17 cellular contexts compared by ENCODE assay signal in genomic region chr16:61581417-61582046, GRCh38.
A peak's percentile ranks its signal among the peaks of the same experiment; 100 is the strongest.
DNase-seq lines count a peak whose midpoint lies in the region; ATAC-seq, FAIRE-seq and TF ChIP-seq lines count a peak whose summit lies in the region.
"Had no signal": no experiment of that assay in that cellular context is flagged by ENCODE, and none has a peak within 500 bp of the region (broad histone marks: within the 10 kb centered on the region; RNA-seq: fewer than 3 reads in every experiment).

No MANE protein-coding gene starts in this region.

- H2BK12ac ChIP-seq in H1 (ENCODE audit: low read depth, low read length): no peak overlapping the region
- H2BK12ac ChIP-seq in neuronal stem cell (ENCODE audit: low read length): no peak overlapping the region

- peaks cover 12% of the 10 kb centered on the region for H3K9me3 Mint-ChIP-seq in activated CD4-positive, alpha-beta T cell treated with anti-CD3 and anti-CD28 coated beads, Interleukin-2, amount 10 ng/mL, durations not matched to agents 7 days and 5 days
- H3K9me3 Mint-ChIP-seq: H9 had no signal

- no peaks in the 10 kb centered on the region for H3K4me1 ChIP-seq in right cardiac atrium (ENCODE audit: control insufficient read depth, insufficient read depth, low read length)
- no peaks in the 10 kb centered on the region; a peak in 1 of 7 replicates for H3K4me1 ChIP-seq in H1 (replicated peaks in 1 of 4; ENCODE audit: control insufficient read depth in 3 of 4, insufficient read depth in 4 of 4, low read length in 3 of 4)
- H3K4me1 ChIP-seq in neuronal stem cell (ENCODE audit: control insufficient read depth in 2 of 2, insufficient read depth in 1 of 2, low read depth in 1 of 2, low read length in 2 of 2): no peaks in the 10 kb centered on the region

- no peak for TF ChIP-seq EP300 in H1 (IDR thresholded peaks at IDR 0.05; ENCODE audit: borderline replicate concordance in 1 of 2, low read depth in 2 of 2, low read length in 2 of 2)

- no peak overlapping the region for H3K27ac Mint-ChIP-seq in activated CD4-positive, alpha-beta T cell treated with anti-CD3 and anti-CD28 coated beads, Interleukin-2, amount 10 ng/mL, durations not matched to agents 7 days and 5 days
- H3K27ac Mint-ChIP-seq: B cell; CD4-positive, alpha-beta T cell; H9 had no signal

- H3K4ac ChIP-seq in H1 (replicated peaks; ENCODE audit: insufficient read length, low read depth, low read length) (no peak overlapping the region), neuronal stem cell (ENCODE audit: low read length) (no peak overlapping the region)

- H3K27me3 ChIP-seq in right cardiac atrium (ENCODE audit: control insufficient read depth, insufficient read depth) (no peaks in the 10 kb centered on the region), H1 (replicated peaks in 1 of 4; ENCODE audit: control insufficient read depth in 3 of 4, extremely low read depth in 1 of 4, insufficient read depth in 3 of 4, low read length in 3 of 4) (no peaks in the 10 kb centered on the region), neuronal stem cell (ENCODE audit: control insufficient read depth in 3 of 3, insufficient read depth in 3 of 3, low read depth in 1 of 3, low read length in 3 of 3) (no peaks in the 10 kb centered on the region)

- DNase-seq in right cardiac atrium: peak in 2 of 3 donors; percentile 20 to 24
- no peak for DNase-seq in left ventricle myocardium superior
- DNase-seq in H1 (ENCODE audit: low read depth in 1 of 2, low spot score in 2 of 2): no peak
- no peak for DNase-seq in neuronal stem cell (ENCODE audit: low spot score)
- DNase-seq in SKM-1 treated with dmso at 0.1 percent for 144 hours (lab: John Stamatoyannopoulos, UW; ENCODE audit: unreplicated experiment): no peak
- DNase-seq in UCSD-AML1 (lab: John Stamatoyannopoulos, UW; ENCODE audit: unreplicated experiment): no peak
- no peak for DNase-seq in activated CD4-positive, alpha-beta T cell treated with anti-CD3 and anti-CD28 coated beads, Interleukin-2, amount 10 ng/mL, durations not matched to agents 7 days and 5 days
- DNase-seq: C1 segment of cervical spinal cord; Calu3; CD4-positive, alpha-beta T cell; DMS 273 treated with DMSO at 0.1 percent for 48 hours; GM23248; H9 had no signal

- CTCF ChIA-PET in H1 (lab: Charles Lee; ENCODE audit: partially characterized antibody): no interaction called here
- CTCF ChIA-PET in activated CD4-positive, alpha-beta T cell treated with anti-CD3 and anti-CD28 coated beads, Interleukin-2, amount 10 ng/mL, durations not matched to agents 7 days and 5 days (lab: Charles Lee): no interaction called here

- H3K4me3 ChIP-seq in right cardiac atrium (ENCODE audit: low read length): no peak overlapping the region
- H3K4me3 ChIP-seq in H1 (ENCODE audit: extremely low read depth in 1 of 4, insufficient read depth in 2 of 4, low read depth in 3 of 4, low read length in 4 of 4): no peak overlapping the region
- no peak overlapping the region for H3K4me3 ChIP-seq in neuronal stem cell (ENCODE audit: low read length in 2 of 2)
- H3K4me3 ChIP-seq: GM12878, GM23248 had no signal

- POLR2A ChIA-PET in H1 (lab: Charles Lee; ENCODE audit: partially characterized antibody): no interaction called here
- POLR2A ChIA-PET in activated CD4-positive, alpha-beta T cell treated with anti-CD3 and anti-CD28 coated beads, Interleukin-2, amount 10 ng/mL, durations not matched to agents 7 days and 5 days (lab: Charles Lee): no interaction called here

- 90% methylated on average over 24 of the region's 24 CpGs for WGBS in right cardiac atrium
- 90% methylated on average over 23 of the region's 24 CpGs; no CpG with 5 or more reads in 1 of the 2 experiments for WGBS in H1 (ENCODE audit: extremely low coverage in 1 of 2, insufficient coverage in 1 of 2, insufficient read length in 1 of 2, insufficient replicate concordance in 2 of 2, low coverage in 1 of 2, low lambda C conversion rate in 2 of 2, missing lambda C conversion rate in 1 of 2), 2 experiments
- WGBS in neuronal stem cell (ENCODE audit: extremely low coverage in 2 of 2, insufficient read length in 2 of 2, insufficient replicate concordance in 1 of 2), 2 donors: no CpG with 5 or more reads among the region's 24 CpGs

- no peak overlapping the region for H3K23ac ChIP-seq in H1 (ENCODE audit: insufficient read length)
- H3K23ac ChIP-seq in neuronal stem cell (ENCODE audit: low read depth, low read length, poor library complexity): no peak overlapping the region

- H4K91ac ChIP-seq in H1 (replicated peaks; ENCODE audit: insufficient read length, low read length) (no peak overlapping the region), neuronal stem cell (ENCODE audit: low read depth, low read length, poor library complexity) (no peak overlapping the region)

- H2AFZ ChIP-seq in H1 (ENCODE audit: low read length) (no peak overlapping the region), neuronal stem cell (ENCODE audit: low read length) (no peak overlapping the region)
- H2AFZ ChIP-seq: GM23248 had no signal

- no peak for FAIRE-seq in H1 (lab: Jason Lieb, UNC)
- FAIRE-seq: A204.1, GM12878, GM18507 had no signal

- no peak overlapping the region for H2BK120ac ChIP-seq in H1 (replicated peaks; ENCODE audit: low read depth, low read length)
- H2BK120ac ChIP-seq in neuronal stem cell (ENCODE audit: low read depth, low read length): no peak overlapping the region

- no peak overlapping the region for H2BK20ac ChIP-seq in H1 (ENCODE audit: low read length)

- no peaks in the 10 kb centered on the region for H3K4me1 Mint-ChIP-seq in activated CD4-positive, alpha-beta T cell treated with anti-CD3 and anti-CD28 coated beads, Interleukin-2, amount 10 ng/mL, durations not matched to agents 7 days and 5 days
- H3K4me1 Mint-ChIP-seq: B cell, H9 had no signal

- H2BK5ac ChIP-seq in H1 (ENCODE audit: low read depth, low read length) (no peak overlapping the region), neuronal stem cell (ENCODE audit: low read length) (no peak overlapping the region)

- intact Hi-C loops in right cardiac atrium (cut with DNase I): loop anchor here in 1 of 4 donors (10.0 kb wide), 1 partner anchor 63 kb away; no protein-coding TSS in a partner anchor
- intact Hi-C loops in left ventricle myocardium superior (cut with micrococcal nuclease): no loop called here

- TF ChIP-seq RAD21 in H1 (IDR thresholded peaks at IDR 0.05 in 1 of 2, conservative IDR thresholded peaks at IDR 0.05 in 1 of 2; ENCODE audit: low read depth in 2 of 2, low read length in 2 of 2): no peak

- no peaks in the 10 kb centered on the region for H3K36me3 Mint-ChIP-seq in activated CD4-positive, alpha-beta T cell treated with anti-CD3 and anti-CD28 coated beads, Interleukin-2, amount 10 ng/mL, durations not matched to agents 7 days and 5 days (ENCODE audit: low read depth)

- no peak for ATAC-seq in right cardiac atrium
- ATAC-seq in left ventricle myocardium superior: no peak
- ATAC-seq: GM12878 had no signal

- no peaks in the 10 kb centered on the region for H3K27me3 Mint-ChIP-seq in activated CD4-positive, alpha-beta T cell treated with anti-CD3 and anti-CD28 coated beads, Interleukin-2, amount 10 ng/mL, durations not matched to agents 7 days and 5 days
- H3K27me3 Mint-ChIP-seq: B cell; CD4-positive, alpha-beta T cell had no signal

- H4K5ac ChIP-seq in H1 (ENCODE audit: insufficient read length, low read depth, low read length): no peak overlapping the region

- H4K8ac ChIP-seq in H1 (ENCODE audit: extremely low read depth, insufficient read depth, low read length): peak overlapping the region; percentile 79; the same call in 1 of the 2 replicates
- no peak overlapping the region for H4K8ac ChIP-seq in neuronal stem cell (ENCODE audit: low read depth, low read length)

- H2BK15ac ChIP-seq in H1 (ENCODE audit: low read length): no peak overlapping the region
- H2BK15ac ChIP-seq in neuronal stem cell (ENCODE audit: low read length): no peak overlapping the region

- TF ChIP-seq CTCF in H1 (IDR thresholded peaks at IDR 0.05; ENCODE audit: control extremely low read depth in 1 of 3, insufficient read depth in 1 of 3, low read depth in 1 of 3, low read length in 3 of 3): no peak

- H4K20me1 ChIP-seq in H1 (replicated peaks in 1 of 2; ENCODE audit: control insufficient read depth in 1 of 2, insufficient read depth in 2 of 2, low read length in 2 of 2): no peaks in the 10 kb centered on the region

- H3K27ac ChIP-seq in right cardiac atrium (ENCODE audit: low read length) (no peak overlapping the region), H1 (ENCODE audit: low read depth, low read length) (no peak overlapping the region), neuronal stem cell (replicated peaks; ENCODE audit: low read length) (no peak overlapping the region)
- H3K27ac ChIP-seq: GM23248 had no signal

- H3K79me1 ChIP-seq in H1 (ENCODE audit: low read depth, low read length) (no peaks in the 10 kb centered on the region), neuronal stem cell (ENCODE audit: low read depth, low read length) (no peaks in the 10 kb centered on the region)

- no peaks in the 10 kb centered on the region for H3K9me3 ChIP-seq in right cardiac atrium (ENCODE audit: control insufficient read depth, low read length)
- H3K9me3 ChIP-seq in H1 (ENCODE audit: insufficient read depth in 2 of 2, low read depth in 1 of 2, low read length in 1 of 2): no peaks in the 10 kb centered on the region
- H3K9me3 ChIP-seq in neuronal stem cell (replicated peaks in 1 of 2; ENCODE audit: control insufficient read depth in 2 of 2, insufficient read depth in 1 of 2, low read depth in 1 of 2, low read length in 2 of 2): no peaks in the 10 kb centered on the region

- H3K4me3 Mint-ChIP-seq in activated CD4-positive, alpha-beta T cell treated with anti-CD3 and anti-CD28 coated beads, Interleukin-2, amount 10 ng/mL, durations not matched to agents 7 days and 5 days: no peak overlapping the region
- H3K4me3 Mint-ChIP-seq: B cell; CD4-positive, alpha-beta T cell; H9 had no signal

- H3K36me3 ChIP-seq in H1 (ENCODE audit: control insufficient read depth in 2 of 4, insufficient read depth in 4 of 4, low read length in 3 of 4): no peaks in the 10 kb centered on the region
- no peaks in the 10 kb centered on the region for H3K36me3 ChIP-seq in neuronal stem cell (replicated peaks in 1 of 2; ENCODE audit: control insufficient read depth in 2 of 2, insufficient read depth in 2 of 2, low read length in 2 of 2)

- H3K79me2 ChIP-seq in H1 (ENCODE audit: control insufficient read depth in 1 of 2, insufficient read depth in 2 of 2, low read length in 2 of 2): no peaks in the 10 kb centered on the region

- H3K18ac ChIP-seq in H1 (ENCODE audit: extremely low read depth, low read length) (no peak overlapping the region), neuronal stem cell (ENCODE audit: low read length) (peak overlapping the region; percentile 90)

- H3K4me2 ChIP-seq in H1 (ENCODE audit: insufficient read depth in 1 of 2, low read depth in 2 of 2, low read length in 2 of 2) (no peak overlapping the region), neuronal stem cell (ENCODE audit: insufficient read depth, low read length, poor library complexity, severe bottlenecking) (no peak overlapping the region)

- no peak overlapping the region for H3K56ac ChIP-seq in H1 (replicated peaks; ENCODE audit: insufficient read length, low read depth, low read length)

- H3K23me2 ChIP-seq in H1 (ENCODE audit: low read depth, low read length): no peaks in the 10 kb centered on the region; the same call in 1 of the 2 replicates

- H2AK5ac ChIP-seq in H1 (ENCODE audit: low read depth, low read length): no peak overlapping the region
- H2AK5ac ChIP-seq in neuronal stem cell (ENCODE audit: low read depth, low read length): peak overlapping the region; percentile 70

- H3K14ac ChIP-seq in H1 (ENCODE audit: insufficient read length) (no peak overlapping the region), neuronal stem cell (ENCODE audit: low read length) (no peak overlapping the region)

- TF ChIP-seq POLR2A in H1 (IDR thresholded peaks at IDR 0.05; ENCODE audit: control extremely low read depth in 1 of 2, low read depth in 2 of 2, low read length in 2 of 2): no peak

- H3K9ac ChIP-seq in H1 (replicated peaks in 1 of 4; ENCODE audit: extremely low read depth in 1 of 4, low read depth in 3 of 4, low read length in 3 of 4): no peak overlapping the region
- peak overlapping the region; percentile 70 for H3K9ac ChIP-seq in neuronal stem cell (ENCODE audit: low read depth, low read length, poor library complexity)
- H3K9ac ChIP-seq: GM23248 had no signal

Comparison
In these comparisons a context has a peak if more than half of its experiments do, and no peak if none do; other contexts are left out.
1. DNase-seq: peak in right cardiac atrium (2 of 3); none in left ventricle myocardium superior (single experiment), H1 (0 of 2), neuronal stem cell (single experiment), SKM-1 treated with dmso at 0.1 percent for 144 hours (single experiment), UCSD-AML1 (single experiment) and activated CD4-positive, alpha-beta T cell treated with anti-CD3 and anti-CD28 coated beads, Interleukin-2, amount 10 ng/mL, durations not matched to agents 7 days and 5 days (single experiment).